2 cellular contexts compared by ENCODE assay signal in genomic region chr16:2151188-2152091, GRCh38.
TF ChIP-seq lines count a peak whose summit lies in the region.

No MANE protein-coding gene starts in this region.

TF ChIP-seq in SK-N-SH, 30 proteins besides CTCF, POLR2A, EP300 and RAD21 (continued from another document):
- TF ChIP-seq PBX3 (IDR thresholded peaks at IDR 0.05) (no peak), TAF1 (IDR thresholded peaks at IDR 0.05; ENCODE audit: borderline replicate concordance, low read depth, low read length) (no peak)
TF ChIP-seq in SK-N-SH: peak in this region for 1.

TF ChIP-seq in SK-N-SH treated with all-trans-retinoic acid at 6 μM for 48 hours, 23 proteins besides CTCF, POLR2A, EP300 and RAD21 (continued from another document):
- no peak for TF ChIP-seq CSRNP3 (CRISPR knock-in tag; IDR thresholded peaks at IDR 0.05)
- TF ChIP-seq ISL1 (CRISPR knock-in tag; IDR thresholded peaks at IDR 0.05), result no peak
- no peak for TF ChIP-seq RARB (CRISPR knock-in tag; IDR thresholded peaks at IDR 0.05)
- no peak for TF ChIP-seq OSR1 (CRISPR knock-in tag; IDR thresholded peaks at IDR 0.05)
- no peak for TF ChIP-seq TOX (CRISPR knock-in tag; IDR thresholded peaks at IDR 0.05; ENCODE audit: borderline replicate concordance)
